14 cellular contexts compared by ENCODE assay signal in the genomic region with DNA sequence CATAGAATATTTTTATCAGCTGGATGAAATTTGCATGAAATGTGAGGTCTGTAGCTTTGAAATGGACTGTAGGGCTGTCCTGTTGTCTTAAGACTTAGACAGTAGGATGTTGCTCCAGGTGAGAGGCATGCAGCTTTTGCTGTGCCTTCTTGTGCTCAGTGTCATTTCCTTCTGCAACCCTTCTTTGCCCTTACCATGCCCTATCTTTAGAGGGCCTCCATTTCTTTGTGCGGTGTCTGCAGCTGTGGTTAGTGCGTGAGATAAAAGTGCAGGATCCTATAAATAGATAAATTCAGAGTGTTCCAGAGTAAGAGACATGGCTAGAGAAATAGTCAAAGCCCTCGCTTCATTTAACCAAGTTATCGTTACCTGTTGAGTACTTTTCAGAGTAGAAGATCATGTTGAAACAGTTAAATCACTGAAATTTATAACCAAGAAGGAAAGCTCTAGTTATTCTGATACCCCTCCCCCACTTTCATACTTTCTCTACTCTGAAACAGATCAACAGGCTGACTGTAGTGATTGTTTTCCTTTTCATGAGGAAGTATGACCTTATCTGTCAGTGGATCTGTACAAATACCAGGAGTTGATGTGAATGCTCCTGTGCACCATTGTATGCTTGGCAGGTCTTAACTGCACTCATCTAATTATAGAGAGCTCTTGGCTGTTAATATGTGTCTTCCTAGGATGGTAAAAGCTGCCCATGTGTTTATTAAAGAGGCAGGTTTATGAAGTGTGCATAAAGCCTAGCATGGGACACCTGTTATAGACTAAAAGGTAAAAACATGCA. TPM values are rescaled to one million over a fixed set of nuclear protein-coding genes. Genes with fewer than 3 reads are reported as not detected.
DNase-seq lines count a peak whose midpoint lies in the region; ATAC-seq and TF ChIP-seq lines count a peak whose summit lies in the region.
"Had no signal": no experiment of that assay in that cellular context is flagged by ENCODE, and none has a peak within 500 bp of the region (broad histone marks: within the 10 kb centered on the region; RNA-seq: fewer than 3 reads in every experiment).

No MANE protein-coding gene starts in this region.

- H3K36me3 Mint-ChIP-seq in activated naive CD4-positive, alpha-beta T cell treated with anti-CD3 and anti-CD28 coated beads, Interleukin-2, amount 10 ng/mL, durations not matched to agents 7 days and 5 days = peaks cover 45% of the 10 kb centered on the region
- H3K36me3 Mint-ChIP-seq in activated CD8-positive, alpha-beta T cell treated with anti-CD3 and anti-CD28 coated beads for 36 hours (ENCODE audit: low read depth) = peaks cover 44% of the 10 kb centered on the region
- peaks cover 100% of the 10 kb centered on the region for H3K36me3 Mint-ChIP-seq in stimulated activated effector memory CD8-positive, alpha-beta T cell treated with anti-CD3 and anti-CD28 coated beads, Interleukin-12 subunit alpha, Interleukin-12 subunit beta, amount 100 ng/mL, for 72 hours

- H3K27ac ChIP-seq in heart right ventricle = peak overlapping the region in 6 of 10 donors; percentile 19 to 58 (median 46)
- H3K27ac ChIP-seq: ascending aorta, vagina had no signal

- DNase-seq in activated naive CD4-positive, alpha-beta T cell treated with anti-CD3 and anti-CD28 coated beads, Interleukin-2, amount 10 ng/mL, durations not matched to agents 7 days and 5 days = peak; percentile 36
- no peak for DNase-seq in activated naive CD4-positive, alpha-beta T cell treated with anti-CD3 and anti-CD28 coated beads, Interleukin-2, amount 50 U/mL, for 16 hours
- no peak for DNase-seq in activated CD8-positive, alpha-beta T cell treated with anti-CD3 and anti-CD28 coated beads for 36 hours
- no peak for DNase-seq in heart right ventricle
- no peak for DNase-seq in stimulated activated effector memory CD8-positive, alpha-beta T cell treated with anti-CD3 and anti-CD28 coated beads, Interleukin-12 subunit alpha, Interleukin-12 subunit beta, amount 100 ng/mL, for 72 hours (ENCODE audit: low spot score in 2 of 2)
- DNase-seq in DMS79 (lab: John Stamatoyannopoulos, UW) = no peak
- no peak for DNase-seq in NCI-H2107 (lab: John Stamatoyannopoulos, UW)
- DNase-seq: effector CD8-positive, alpha-beta T cell; foreskin fibroblast; NCI-H1092; stimulated activated CD4-positive, alpha-beta T cell treated with anti-CD3 and anti-CD28 coated beads, Interleukin-1b, Interleukin-23, amount 100 ng/mL, for 48 hours had no signal

- 52 to 60% methylated on average over 4 of the region's 4 CpGs for WGBS in heart right ventricle, 2 donors

- no peak overlapping the region for H3K4me3 Mint-ChIP-seq in activated naive CD4-positive, alpha-beta T cell treated with anti-CD3 and anti-CD28 coated beads, Interleukin-2, amount 10 ng/mL, durations not matched to agents 7 days and 5 days
- H3K4me3 Mint-ChIP-seq in activated CD8-positive, alpha-beta T cell treated with anti-CD3 and anti-CD28 coated beads for 36 hours = no peak overlapping the region
- no peak overlapping the region for H3K4me3 Mint-ChIP-seq in stimulated activated effector memory CD8-positive, alpha-beta T cell treated with anti-CD3 and anti-CD28 coated beads, Interleukin-12 subunit alpha, Interleukin-12 subunit beta, amount 100 ng/mL, for 72 hours

- TF ChIP-seq CTCF in activated CD8-positive, alpha-beta T cell treated with anti-CD3 and anti-CD28 coated beads for 36 hours (IDR thresholded peaks at IDR 0.05) = no peak
- no peak for TF ChIP-seq CTCF in heart right ventricle (IDR thresholded peaks at IDR 0.05)

- intact Hi-C loops in activated CD8-positive, alpha-beta T cell treated with anti-CD3 and anti-CD28 coated beads for 36 hours (cut with micrococcal nuclease) = no loop called here
- intact Hi-C loops in heart right ventricle (cut with DNase I) = no loop called here

- H3K27ac Mint-ChIP-seq in activated naive CD4-positive, alpha-beta T cell treated with anti-CD3 and anti-CD28 coated beads, Interleukin-2, amount 10 ng/mL, durations not matched to agents 7 days and 5 days = peak overlapping the region; percentile 79
- peak overlapping the region; percentile 33 for H3K27ac Mint-ChIP-seq in activated CD8-positive, alpha-beta T cell treated with anti-CD3 and anti-CD28 coated beads for 36 hours
- H3K27ac Mint-ChIP-seq in stimulated activated effector memory CD8-positive, alpha-beta T cell treated with anti-CD3 and anti-CD28 coated beads, Interleukin-12 subunit alpha, Interleukin-12 subunit beta, amount 100 ng/mL, for 72 hours = peak overlapping the region; percentile 52

- H3K4me1 Mint-ChIP-seq in activated naive CD4-positive, alpha-beta T cell treated with anti-CD3 and anti-CD28 coated beads, Interleukin-2, amount 10 ng/mL, durations not matched to agents 7 days and 5 days = peaks cover 27% of the 10 kb centered on the region
- H3K4me1 Mint-ChIP-seq in activated CD8-positive, alpha-beta T cell treated with anti-CD3 and anti-CD28 coated beads for 36 hours (ENCODE audit: low read depth) = peaks cover 16% of the 10 kb centered on the region
- peaks cover 8% of the 10 kb centered on the region for H3K4me1 Mint-ChIP-seq in stimulated activated effector memory CD8-positive, alpha-beta T cell treated with anti-CD3 and anti-CD28 coated beads, Interleukin-12 subunit alpha, Interleukin-12 subunit beta, amount 100 ng/mL, for 72 hours

- CTCF ChIA-PET in activated naive CD4-positive, alpha-beta T cell treated with anti-CD3 and anti-CD28 coated beads, Interleukin-2, amount 10 ng/mL, durations not matched to agents 7 days and 5 days (lab: Charles Lee) = interaction anchor here (1.1 to 2.1 kb wide), 2 partner anchors 9 to 18 kb away, joined by 3 to 7 read pairs; partner anchors contain the start of gene EIF3J
- CTCF ChIA-PET in activated CD8-positive, alpha-beta T cell treated with anti-CD3 and anti-CD28 coated beads for 36 hours (lab: Charles Lee) = interaction anchor here (1.1 to 2.4 kb wide), 3 partner anchors 9 to 38 kb away, joined by 3 to 6 read pairs (median 4); no protein-coding TSS in a partner anchor

- H3K4me1 ChIP-seq in heart right ventricle = peaks cover 0 to 27% (median 16%) of the 10 kb centered on the region in 9 donors
- H3K4me1 ChIP-seq: ascending aorta had no signal

- H3K27me3 Mint-ChIP-seq in activated naive CD4-positive, alpha-beta T cell treated with anti-CD3 and anti-CD28 coated beads, Interleukin-2, amount 10 ng/mL, durations not matched to agents 7 days and 5 days = no peaks in the 10 kb centered on the region
- no peaks in the 10 kb centered on the region for H3K27me3 Mint-ChIP-seq in activated CD8-positive, alpha-beta T cell treated with anti-CD3 and anti-CD28 coated beads for 36 hours

- H3K27me3 ChIP-seq in heart right ventricle = no peaks in the 10 kb centered on the region
- H3K27me3 ChIP-seq: ascending aorta, vagina had no signal

- ATAC-seq in activated CD8-positive, alpha-beta T cell treated with anti-CD3 and anti-CD28 coated beads for 36 hours = no peak
- peak in 7 of 8 donors; percentile 59 to 87 (median 75) for ATAC-seq in heart right ventricle
- ATAC-seq in stimulated activated effector memory CD8-positive, alpha-beta T cell treated with anti-CD3 and anti-CD28 coated beads, Interleukin-12 subunit alpha, Interleukin-12 subunit beta, amount 100 ng/mL, for 72 hours = no peak
- ATAC-seq in HG03095 (IDR thresholded peaks at IDR 0.05; ENCODE audit: unreplicated experiment) = no peak

- H3K9me3 ChIP-seq in heart right ventricle = no peaks in the 10 kb centered on the region
- H3K9me3 ChIP-seq: ascending aorta, vagina had no signal

- POLR2A ChIA-PET in activated CD8-positive, alpha-beta T cell treated with anti-CD3 and anti-CD28 coated beads for 36 hours (lab: Charles Lee) = interaction anchor here (1.1 to 1.7 kb wide), 2 partner anchors 9 to 18 kb away, joined by 4 read pairs; partner anchors contain the start of gene EIF3J

- H3K9me3 Mint-ChIP-seq in activated naive CD4-positive, alpha-beta T cell treated with anti-CD3 and anti-CD28 coated beads, Interleukin-2, amount 10 ng/mL, durations not matched to agents 7 days and 5 days = no peaks in the 10 kb centered on the region
- H3K9me3 Mint-ChIP-seq in activated CD8-positive, alpha-beta T cell treated with anti-CD3 and anti-CD28 coated beads for 36 hours = no peaks in the 10 kb centered on the region
- H3K9me3 Mint-ChIP-seq in stimulated activated effector memory CD8-positive, alpha-beta T cell treated with anti-CD3 and anti-CD28 coated beads, Interleukin-12 subunit alpha, Interleukin-12 subunit beta, amount 100 ng/mL, for 72 hours = no peaks in the 10 kb centered on the region

- no peak overlapping the region for H3K4me3 ChIP-seq in heart right ventricle
- H3K4me3 ChIP-seq: ascending aorta, vagina had no signal

- H3K36me3 ChIP-seq in heart right ventricle = peaks cover 4 to 95% (median 64%) of the 10 kb centered on the region in 9 donors

RNA-seq across cellular contexts. Expression of gene EIF3J, which starts 18.2 kb away (rescaled TPM):
- 100 to 1,000 TPM; 109 to 112 TPM for total RNA-seq in activated CD8-positive, alpha-beta T cell treated with anti-CD3 and anti-CD28 coated beads for 36 hours
- total RNA-seq in heart right ventricle = 100 to 1,000 TPM in 1 of 10 donors, 10 to 100 TPM in 9; 64.5 to 105 (median 81.4) TPM
- 10 to 100 TPM; 30.4 to 86.6 TPM for polyA plus RNA-seq in heart right ventricle

Comparison
In these comparisons a context has a peak if more than half of its experiments do, and no peak if none do; other contexts are left out.
1. ATAC-seq: peak in heart right ventricle (7 of 8); none in activated CD8-positive, alpha-beta T cell treated with anti-CD3 and anti-CD28 coated beads for 36 hours (single experiment), stimulated activated effector memory CD8-positive, alpha-beta T cell treated with anti-CD3 and anti-CD28 coated beads, Interleukin-12 subunit alpha, Interleukin-12 subunit beta, amount 100 ng/mL, for 72 hours (single experiment) and HG03095 (single experiment).
2. Peak in every context shown above with its lines, with median percentiles within 50 percentile points of each other: H3K27ac Mint-ChIP-seq.